Comparison of ENCODE assay signal across 1 cellular context in the genomic region with DNA sequence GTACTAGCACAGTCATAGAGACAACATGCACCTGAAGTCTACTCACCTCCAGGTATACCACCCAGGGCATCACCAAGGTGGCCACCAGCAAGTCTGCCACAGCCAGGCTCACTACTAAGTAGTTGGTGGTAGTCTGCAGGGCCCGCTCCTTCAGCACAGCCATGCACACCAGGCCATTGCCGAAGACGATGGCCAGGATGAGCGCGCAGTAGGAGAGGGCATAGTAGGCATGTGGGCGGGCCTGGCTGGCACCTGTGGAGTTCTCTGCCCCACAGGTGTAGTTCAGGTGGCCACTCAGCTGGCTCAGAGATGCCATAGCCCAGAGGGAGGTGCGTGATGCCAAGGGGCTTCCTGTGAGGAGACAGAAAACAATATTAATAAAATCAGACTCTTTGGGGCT.
TF ChIP-seq lines count a peak whose summit lies in the region.

No MANE protein-coding gene starts in this region.

TF ChIP-seq in H1, 55 proteins besides CTCF, POLR2A, EP300 and RAD21:
- TF ChIP-seq, protein P1, sequence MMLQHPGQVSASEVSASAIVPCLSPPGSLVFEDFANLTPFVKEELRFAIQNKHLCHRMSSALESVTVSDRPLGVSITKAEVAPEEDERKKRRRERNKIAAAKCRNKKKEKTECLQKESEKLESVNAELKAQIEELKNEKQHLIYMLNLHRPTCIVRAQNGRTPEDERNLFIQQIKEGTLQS (IDR thresholded peaks at IDR 0.05; ENCODE audit: insufficient read depth, low read depth, low read length), result no peak
- TF ChIP-seq FOSL1 (IDR thresholded peaks at IDR 0.05; ENCODE audit: insufficient read depth, low read depth, low read length) (no peak), SP2 (IDR thresholded peaks at IDR 0.05; ENCODE audit: low read length) (no peak), TAF1 (IDR thresholded peaks at IDR 0.05; ENCODE audit: low read depth, low read length) (no peak), NANOG (IDR thresholded peaks at IDR 0.05; ENCODE audit: insufficient read depth, low read depth, low read length, poor library complexity, severe bottlenecking) (no peak), ZNF274 (IDR thresholded peaks at IDR 0.05; ENCODE audit: borderline replicate concordance, extremely low read depth, low read length) (no peak), EZH2 (IDR thresholded peaks at IDR 0.05; ENCODE audit: low read depth, low read length, severe bottlenecking) (no peak), TBP (IDR thresholded peaks at IDR 0.05; ENCODE audit: low read depth, low read length) (no peak), GTF2F1 (IDR thresholded peaks at IDR 0.05; ENCODE audit: borderline replicate concordance, low read depth, low read length) (no peak)
